ENCODE assay signal across 21 cellular contexts in genomic region chr12:62407587-62407986, GRCh38.
"Had no signal": no experiment of that assay in that cellular context is flagged by ENCODE, and none has a peak within 500 bp of the region (broad histone marks: within the 10 kb centered on the region; RNA-seq: fewer than 3 reads in every experiment).

No MANE protein-coding gene starts in this region.

- H3K9ac ChIP-seq: neural progenitor cell had no signal

- H3K27ac Mint-ChIP-seq: memory B cell; mesothelial cell of epicardium; natural killer cell treated with Interleukin-12 subunit alpha and Interleukin-12 subunit beta and Interleukin-15 and Interleukin-18, amount 100 ng/mL, for 72 hours; neural progenitor cell; progenitor cell of endocrine pancreas; stimulated activated memory B cell treated with anti-CD40 and anti-IgM and Interleukin-4, amounts not matched to agents 10 μg/mL and 1 μg/mL and 100 μg/mL, for 72 hours; stimulated activated naive CD8-positive, alpha-beta T cell treated with anti-CD3 and anti-CD28 coated beads, Interleukin-15, Interleukin-2, amounts not matched to agents 100 ng/mL and 50 ng/mL, for 24 hours had no signal

- H3K36me3 ChIP-seq: colonic mucosa, neural progenitor cell had no signal

- H3K36me3 Mint-ChIP-seq: neural progenitor cell had no signal

- H3K27ac ChIP-seq: colonic mucosa, heart left ventricle, lower lobe of right lung, neural progenitor cell, pancreas, thoracic aorta, transverse colon had no signal

- H3K4me1 Mint-ChIP-seq: memory B cell, mesothelial cell of epicardium had no signal

- H3K4me3 Mint-ChIP-seq: memory B cell; mesothelial cell of epicardium; natural killer cell treated with Interleukin-12 subunit alpha and Interleukin-12 subunit beta and Interleukin-15 and Interleukin-18, amount 100 ng/mL, for 72 hours; neural progenitor cell; stimulated activated memory B cell treated with anti-CD40 and anti-IgM and Interleukin-4, amounts not matched to agents 10 μg/mL and 1 μg/mL and 100 μg/mL, for 72 hours; stimulated activated naive CD8-positive, alpha-beta T cell treated with anti-CD3 and anti-CD28 coated beads, Interleukin-15, Interleukin-2, amounts not matched to agents 100 ng/mL and 50 ng/mL, for 24 hours had no signal

- DNase-seq: colonic mucosa; effector CD4-positive, alpha-beta T cell; heart left ventricle; hippocampal formation; kidney glomerular epithelial cell; lower lobe of right lung; occipital lobe; pancreas; right cardiac atrium; stimulated activated CD4-positive, alpha-beta T cell treated with anti-CD3 and anti-CD28 coated beads, Interleukin-4, amount 100 ng/mL, for 1 hour; stimulated activated CD8-positive, alpha-beta memory T cell treated with anti-CD3 and anti-CD28 coated beads, Interleukin-4, amount 100 ng/mL, for 48 hours; transverse colon had no signal

- H3K27me3 Mint-ChIP-seq: memory B cell; natural killer cell treated with Interleukin-12 subunit alpha and Interleukin-12 subunit beta and Interleukin-15 and Interleukin-18, amount 100 ng/mL, for 72 hours; progenitor cell of endocrine pancreas; stimulated activated memory B cell treated with anti-CD40 and anti-IgM and Interleukin-4, amounts not matched to agents 10 μg/mL and 1 μg/mL and 100 μg/mL, for 72 hours; stimulated activated naive CD8-positive, alpha-beta T cell treated with anti-CD3 and anti-CD28 coated beads, Interleukin-15, Interleukin-2, amounts not matched to agents 100 ng/mL and 50 ng/mL, for 24 hours had no signal

- H3K27me3 ChIP-seq: colonic mucosa, heart left ventricle, neural progenitor cell, pancreas, transverse colon had no signal

- H3K9me3 Mint-ChIP-seq: memory B cell; mesothelial cell of epicardium; natural killer cell treated with Interleukin-12 subunit alpha and Interleukin-12 subunit beta and Interleukin-15 and Interleukin-18, amount 100 ng/mL, for 72 hours; neural progenitor cell; stimulated activated memory B cell treated with anti-CD40 and anti-IgM and Interleukin-4, amounts not matched to agents 10 μg/mL and 1 μg/mL and 100 μg/mL, for 72 hours; stimulated activated naive CD8-positive, alpha-beta T cell treated with anti-CD3 and anti-CD28 coated beads, Interleukin-15, Interleukin-2, amounts not matched to agents 100 ng/mL and 50 ng/mL, for 24 hours had no signal

- H3K9me3 ChIP-seq: colonic mucosa, heart left ventricle, lower lobe of right lung, pancreas, thoracic aorta, transverse colon had no signal

- H3K4me1 ChIP-seq: colonic mucosa, heart left ventricle, lower lobe of right lung, neural progenitor cell, pancreas, transverse colon had no signal

- H3K4me3 ChIP-seq: colonic mucosa, heart left ventricle, lower lobe of right lung, neural progenitor cell, pancreas, smooth muscle cell, thoracic aorta, transverse colon had no signal

- ATAC-seq: heart left ventricle; lower lobe of right lung; natural killer cell treated with Interleukin-12 subunit alpha and Interleukin-12 subunit beta and Interleukin-15 and Interleukin-18, amount 100 ng/mL, for 72 hours; pancreas; right cardiac atrium; stimulated activated memory B cell treated with anti-CD40 and anti-IgM and Interleukin-4, amounts not matched to agents 10 μg/mL and 1 μg/mL and 100 μg/mL, for 72 hours had no signal
